In genomic region chr5:149837680-149838269, GRCh38 we compare ENCODE assay signal across 1 cellular context.
TF ChIP-seq lines count a peak whose summit lies in the region.

No MANE protein-coding gene starts in this region.

TF ChIP-seq in K562, 482 proteins besides CTCF, POLR2A, EP300 and RAD21 (continued from another document):
- TF ChIP-seq ZNF407 (IDR thresholded peaks at IDR 0.05; ENCODE audit: low read depth) (no peak), ATF3 (IDR thresholded peaks at IDR 0.05) (peak; percentile 42), ATF3 (CRISPR knock-in tag; conservative IDR thresholded peaks at IDR 0.05) (no peak), MAZ (CRISPR knock-in tag; conservative IDR thresholded peaks at IDR 0.05 in 1 of 2, IDR thresholded peaks at IDR 0.05 in 1 of 2) (0 out of 4 replicates have a peak, but pooled peaks of 1 of the 2 experiments have one; percentile 36), HMGXB4 (CRISPR knock-in tag; IDR thresholded peaks at IDR 0.05) (no peak), ZNF282 (CRISPR knock-in tag; IDR thresholded peaks at IDR 0.05) (no peak), ARID2 (IDR thresholded peaks at IDR 0.05) (0 out of 2 replicates have a peak, but pooled peaks have one; percentile 28)
TF ChIP-seq in K562: peak in this region for 14.
